ENCODE assay signal across 10 cellular contexts in the genomic region with DNA sequence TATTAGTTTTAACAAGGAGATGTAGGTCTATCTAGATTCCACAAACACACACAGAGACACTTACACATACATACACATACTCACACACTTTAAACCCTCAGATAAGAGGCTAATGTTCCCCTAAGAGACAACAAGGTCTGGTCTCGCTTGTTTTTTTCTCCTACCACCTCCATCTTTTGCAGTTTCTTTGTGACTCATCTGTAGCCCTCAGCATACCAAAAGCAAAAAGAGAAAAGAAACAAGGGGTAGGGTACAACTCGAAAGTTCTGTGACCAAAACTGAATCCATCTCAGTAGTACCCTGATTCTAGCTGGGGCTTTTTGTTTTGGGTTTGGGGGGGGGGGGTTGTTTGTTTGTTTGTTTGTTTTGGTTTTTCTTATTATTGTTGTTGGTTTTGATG. TPM values are rescaled to one million over a fixed set of nuclear protein-coding genes. Genes with fewer than 3 reads are reported as not detected.
DNase-seq lines count a peak whose midpoint lies in the region; ATAC-seq, FAIRE-seq and TF ChIP-seq lines count a peak whose summit lies in the region.
"Had no signal": no experiment of that assay in that cellular context is flagged by ENCODE, and none has a peak within 500 bp of the region (broad histone marks: within the 10 kb centered on the region; RNA-seq: fewer than 3 reads in every experiment).

No MANE protein-coding gene starts in this region.

- TF ChIP-seq RAD21 in HepG2 (CRISPR knock-in tag; IDR thresholded peaks at IDR 0.05) = no peak

- TF ChIP-seq EP300 in HepG2 (IDR thresholded peaks at IDR 0.05; ENCODE audit: low read depth in 2 of 2, low read length in 2 of 2) = no peak
- TF ChIP-seq EP300 in HepG2 (CRISPR knock-in tag; IDR thresholded peaks at IDR 0.05; ENCODE audit: borderline replicate concordance) = no peak

- H3K27ac ChIP-seq in HepG2 (ENCODE audit: extremely low read length, insufficient read depth, low read length) (no peak overlapping the region), coronary artery (no peak overlapping the region)

- peaks cover 7 to 21% (median 15%) of the 10 kb centered on the region in 3 donors for H3K27me3 Mint-ChIP-seq in immature natural killer cell (ENCODE audit: low read depth in 3 of 3)

- intact Hi-C loops in HepG2 (cut with micrococcal nuclease; ENCODE audit: unreplicated experiment) = no loop called here

- peaks cover 0 to 13% (median 1%) of the 10 kb centered on the region in 6 donors for H3K9me3 Mint-ChIP-seq in immature natural killer cell
- H3K9me3 Mint-ChIP-seq: stimulated activated naive CD8-positive, alpha-beta T cell treated with anti-CD3 and anti-CD28 coated beads, Interleukin-15, Interleukin-2, amounts not matched to agents 100 ng/mL and 50 ng/mL, for 24 hours had no signal

- H3K79me2 ChIP-seq in HepG2 (ENCODE audit: insufficient read depth, low read length) = no peaks in the 10 kb centered on the region

- 74% methylated on average over 2 of the region's 2 CpGs for WGBS in HepG2 (ENCODE audit: low lambda C conversion rate)

- FAIRE-seq in HepG2 (lab: Jason Lieb, UNC) = no peak

- POLR2A ChIA-PET in HepG2 (lab: Yijun Ruan, JAX) = no interaction called here

- H3K4me2 ChIP-seq in HepG2 (ENCODE audit: low read depth, low read length) = no peak overlapping the region

- H4K20me1 ChIP-seq in HepG2 (ENCODE audit: insufficient read depth, low read length) = no peaks in the 10 kb centered on the region

- no peak for TF ChIP-seq CTCF in GM12865 (IDR thresholded peaks at IDR 0.05; ENCODE audit: insufficient read depth, low read depth, low read length, missing control alignments)
- no peak for TF ChIP-seq CTCF in HepG2 (CRISPR knock-in tag; IDR thresholded peaks at IDR 0.05)
- no peak for TF ChIP-seq CTCF in coronary artery (IDR thresholded peaks at IDR 0.05)

- no peaks in the 10 kb centered on the region for H3K27me3 ChIP-seq in HepG2 (ENCODE audit: control insufficient read depth in 1 of 2, insufficient read depth in 2 of 2, low read length in 2 of 2)

- no TSS peak for BruUV-seq in HepG2 (replicated peaks; lab: Mats Ljungman, UMichigan)

- H3K4me1 Mint-ChIP-seq in immature natural killer cell = no peaks in the 10 kb centered on the region

- peaks cover 10% of the 10 kb centered on the region for H3K4me1 ChIP-seq in HepG2 (ENCODE audit: insufficient read depth, low read length)

- no peak overlapping the region for H2AFZ ChIP-seq in HepG2 (ENCODE audit: low read length)

- H3K4me3 ChIP-seq in GM12865 (ENCODE audit: low read depth, low read length) (no peak overlapping the region), HepG2 (replicated peaks in 1 of 3; ENCODE audit: insufficient read depth in 1 of 3, low read depth in 2 of 3, low read length in 3 of 3) (no peak overlapping the region), coronary artery (no peak overlapping the region)

- DNase-seq in GM12865 (ENCODE audit: low read depth) (peak; percentile 68), HepG2 (ENCODE audit: low spot score) (no peak), immature natural killer cell (no peak), coronary artery (ENCODE audit: low spot score) (no peak), SK-N-DZ (ENCODE audit: low spot score) (no peak)

- no peak overlapping the region for H3K27ac Mint-ChIP-seq in immature natural killer cell
- H3K27ac Mint-ChIP-seq: stimulated activated naive CD8-positive, alpha-beta T cell treated with anti-CD3 and anti-CD28 coated beads, Interleukin-15, Interleukin-2, amounts not matched to agents 100 ng/mL and 50 ng/mL, for 24 hours had no signal

- no peak overlapping the region for H3K9ac ChIP-seq in HepG2 (ENCODE audit: insufficient read depth, low read depth, low read length)

- H3K4me3 Mint-ChIP-seq in immature natural killer cell = no peak overlapping the region
- H3K4me3 Mint-ChIP-seq: stimulated activated naive CD8-positive, alpha-beta T cell treated with anti-CD3 and anti-CD28 coated beads, Interleukin-15, Interleukin-2, amounts not matched to agents 100 ng/mL and 50 ng/mL, for 24 hours had no signal

- in situ Hi-C loops in HepG2 (cut with HindIII; ENCODE audit: extremely low pct_ligation_motif_present, low pct_unique_long_range_greater_than_20kb) = no loop called here

- ATAC-seq in GM19395 (IDR thresholded peaks at IDR 0.05; ENCODE audit: unreplicated experiment) = peak; percentile 95
- peak; percentile 94 for ATAC-seq in HG02763 (IDR thresholded peaks at IDR 0.05; ENCODE audit: unreplicated experiment)
- peak; percentile 87 for ATAC-seq in HG03469 (IDR thresholded peaks at IDR 0.05; ENCODE audit: unreplicated experiment)
- ATAC-seq in HepG2 = no peak
- ATAC-seq: HCT116 had no signal

- no peaks in the 10 kb centered on the region for H3K36me3 Mint-ChIP-seq in immature natural killer cell

- CTCF ChIA-PET in HepG2 (lab: Yijun Ruan, JAX; ENCODE audit: low intra/inter-chr PET ratio, low total read pairs) = no interaction called here

- H3K9me3 ChIP-seq in HepG2 (ENCODE audit: low read length) = no peaks in the 10 kb centered on the region

- H3K36me3 ChIP-seq in HepG2 (replicated peaks in 1 of 2; ENCODE audit: control insufficient read depth in 1 of 2, insufficient read depth in 2 of 2, low read length in 2 of 2) = no peaks in the 10 kb centered on the region

- no peak for TF ChIP-seq POLR2A in HepG2 (IDR thresholded peaks at IDR 0.05; ENCODE audit: insufficient read depth in 1 of 2, low read depth in 2 of 2, low read length in 2 of 2)

RNA-seq across cellular contexts. Expression of a gene that starts 12.2 kb away (rescaled TPM):
- total RNA-seq in HepG2 (2016; rRNA removed; fragmentation: Illumina TruSeq; extraction: Trizol) = 48.0 and 61.5 TPM in 2 replicates
- 11.6 and 13.2 TPM in 2 replicates for total RNA-seq in HepG2 (2016; cell fraction: cytosol; rRNA removed; fragmentation: Illumina TruSeq; extraction: Trizol; ENCODE audit: low read depth)
- total RNA-seq in HepG2 (2016; cell fraction: insoluble cytoplasmic fraction; rRNA removed; fragmentation: Illumina TruSeq; extraction: Trizol) = 50.1 and 58.9 TPM in 2 replicates
- 10.8 and 14.2 TPM in 2 replicates for total RNA-seq in HepG2 (2016; cell fraction: membrane; rRNA removed; fragmentation: Illumina TruSeq; extraction: Trizol)
- total RNA-seq in HepG2 (2016; cell fraction: nucleus; rRNA removed; fragmentation: Illumina TruSeq; extraction: Trizol) = 52.8 and 54.3 TPM in 2 replicates
- polyA plus RNA-seq in HepG2 (2011; rRNA removed) (22.0 and 26.0 TPM in 2 replicates), immature natural killer cell (10 to 100 TPM; 26.1 to 39.3 (median 26.7) TPM)
- polyA plus RNA-seq in HepG2 (2011; cell fraction: cytosol; rRNA removed) = 10.7 and 14.0 TPM in 2 replicates
- 18.4 and 19.8 TPM in 2 replicates for polyA plus RNA-seq in HepG2 (2011; cell fraction: nucleus; rRNA removed)
- 14.7 and 24.9 TPM in 2 replicates for polyA plus RNA-seq in HepG2 (2012)
- polyA plus RNA-seq in HepG2 (2016; cell fraction: cytosol; fragmentation: Illumina TruSeq; extraction: Trizol; ENCODE audit: low read depth) = 5.8 and 6.1 TPM in 2 replicates
- 57.5 and 60.8 TPM in 2 replicates for polyA plus RNA-seq in HepG2 (2016; cell fraction: insoluble cytoplasmic fraction; fragmentation: Illumina TruSeq; extraction: Trizol; ENCODE audit: low read depth)
- polyA plus RNA-seq in HepG2 (2016; cell fraction: membrane; fragmentation: Illumina TruSeq; extraction: Trizol; ENCODE audit: low read depth) = 6.9 and 7.7 TPM in 2 replicates
- 70.0 and 70.1 TPM in 2 replicates for polyA plus RNA-seq in HepG2 (2016; cell fraction: nucleus; fragmentation: Illumina TruSeq; extraction: Trizol; ENCODE audit: insufficient read depth, low read depth)
- polyA minus RNA-seq in HepG2 (2011; rRNA and poly(A)+ RNA removed; ENCODE audit: low replicate concordance) = 18.6 and 40.8 TPM in 2 replicates
- polyA minus RNA-seq in HepG2 (2011; cell fraction: cytosol; rRNA and poly(A)+ RNA removed) = 9.4 and 10.3 TPM in 2 replicates
- 43.0 and 52.7 TPM in 2 replicates for polyA minus RNA-seq in HepG2 (2011; cell fraction: nucleus; rRNA and poly(A)+ RNA removed)
- 83.5 and 91.5 TPM in 2 replicates for polyA plus RNA-seq in SK-N-DZ (2014; cell fraction: cytosol; rRNA removed)
- 84.9 and 101 TPM in 2 replicates for polyA plus RNA-seq in SK-N-DZ (2014; cell fraction: nucleus; rRNA removed)

RNA-seq across cellular contexts. Expression of a gene that starts 23.9 kb away (rescaled TPM):
- total RNA-seq in HepG2 (2016; rRNA removed; fragmentation: Illumina TruSeq; extraction: Trizol) = not detected in 2 replicates
- not detected in 2 replicates for total RNA-seq in HepG2 (2016; cell fraction: cytosol; rRNA removed; fragmentation: Illumina TruSeq; extraction: Trizol; ENCODE audit: low read depth)
- not detected in 2 replicates for total RNA-seq in HepG2 (2016; cell fraction: insoluble cytoplasmic fraction; rRNA removed; fragmentation: Illumina TruSeq; extraction: Trizol)
- not detected in 2 replicates for total RNA-seq in HepG2 (2016; cell fraction: membrane; rRNA removed; fragmentation: Illumina TruSeq; extraction: Trizol)
- total RNA-seq in HepG2 (2016; cell fraction: nucleus; rRNA removed; fragmentation: Illumina TruSeq; extraction: Trizol) = not detected in 2 replicates
- polyA plus RNA-seq in HepG2 (2011; rRNA removed) = not detected in 2 replicates
- not detected in 2 replicates for polyA plus RNA-seq in HepG2 (2011; cell fraction: cytosol; rRNA removed)
- not detected in 2 replicates for polyA plus RNA-seq in HepG2 (2011; cell fraction: nucleus; rRNA removed)
- not detected in 2 replicates for polyA plus RNA-seq in HepG2 (2012)
- polyA plus RNA-seq in HepG2 (2016; cell fraction: cytosol; fragmentation: Illumina TruSeq; extraction: Trizol; ENCODE audit: low read depth) = not detected in 2 replicates
- not detected in 2 replicates for polyA plus RNA-seq in HepG2 (2016; cell fraction: insoluble cytoplasmic fraction; fragmentation: Illumina TruSeq; extraction: Trizol; ENCODE audit: low read depth)
- not detected in 2 replicates for polyA plus RNA-seq in HepG2 (2016; cell fraction: membrane; fragmentation: Illumina TruSeq; extraction: Trizol; ENCODE audit: low read depth)
- polyA plus RNA-seq in HepG2 (2016; cell fraction: nucleus; fragmentation: Illumina TruSeq; extraction: Trizol; ENCODE audit: insufficient read depth, low read depth) = not detected in 2 replicates
- not detected in 2 replicates for polyA minus RNA-seq in HepG2 (2011; rRNA and poly(A)+ RNA removed; ENCODE audit: low replicate concordance)
- polyA minus RNA-seq in HepG2 (2011; cell fraction: cytosol; rRNA and poly(A)+ RNA removed) = not detected in 2 replicates
- not detected in 2 replicates for polyA minus RNA-seq in HepG2 (2011; cell fraction: nucleus; rRNA and poly(A)+ RNA removed)
- polyA plus RNA-seq in immature natural killer cell = not detected
- not detected in 2 replicates for polyA plus RNA-seq in SK-N-DZ (2014; cell fraction: cytosol; rRNA removed)
- polyA plus RNA-seq in SK-N-DZ (2014; cell fraction: nucleus; rRNA removed) = not detected in 2 replicates

RNA-seq across cellular contexts. Expression of a gene that starts 34.8 kb away (rescaled TPM):
- total RNA-seq in HepG2 (2016; rRNA removed; fragmentation: Illumina TruSeq; extraction: Trizol) = 105 and 160 TPM in 2 replicates
- 19.3 and 23.4 TPM in 2 replicates for total RNA-seq in HepG2 (2016; cell fraction: cytosol; rRNA removed; fragmentation: Illumina TruSeq; extraction: Trizol; ENCODE audit: low read depth)
- total RNA-seq in HepG2 (2016; cell fraction: insoluble cytoplasmic fraction; rRNA removed; fragmentation: Illumina TruSeq; extraction: Trizol) = 105 and 159 TPM in 2 replicates
- 62.7 and 72.7 TPM in 2 replicates for total RNA-seq in HepG2 (2016; cell fraction: membrane; rRNA removed; fragmentation: Illumina TruSeq; extraction: Trizol)
- 51.9 and 52.5 TPM in 2 replicates for total RNA-seq in HepG2 (2016; cell fraction: nucleus; rRNA removed; fragmentation: Illumina TruSeq; extraction: Trizol)
- polyA plus RNA-seq in HepG2 (2011; rRNA removed) = 16.4 and 31.3 TPM in 2 replicates
- polyA plus RNA-seq in HepG2 (2011; cell fraction: cytosol; rRNA removed) = 16.5 and 20.2 TPM in 2 replicates
- 8.6 and 11.5 TPM in 2 replicates for polyA plus RNA-seq in HepG2 (2011; cell fraction: nucleus; rRNA removed)
- polyA plus RNA-seq in HepG2 (2012) = 14.0 and 32.6 TPM in 2 replicates
- polyA plus RNA-seq in HepG2 (2016; cell fraction: cytosol; fragmentation: Illumina TruSeq; extraction: Trizol; ENCODE audit: low read depth) = 15.7 and 21.9 TPM in 2 replicates
- polyA plus RNA-seq in HepG2 (2016; cell fraction: insoluble cytoplasmic fraction; fragmentation: Illumina TruSeq; extraction: Trizol; ENCODE audit: low read depth) = 147 and 153 TPM in 2 replicates
- 40.9 and 46.7 TPM in 2 replicates for polyA plus RNA-seq in HepG2 (2016; cell fraction: membrane; fragmentation: Illumina TruSeq; extraction: Trizol; ENCODE audit: low read depth)
- polyA plus RNA-seq in HepG2 (2016; cell fraction: nucleus; fragmentation: Illumina TruSeq; extraction: Trizol; ENCODE audit: insufficient read depth, low read depth) = 58.2 and 59.5 TPM in 2 replicates
- 19.7 and 33.7 TPM in 2 replicates for polyA minus RNA-seq in HepG2 (2011; rRNA and poly(A)+ RNA removed; ENCODE audit: low replicate concordance)
- polyA minus RNA-seq in HepG2 (2011; cell fraction: cytosol; rRNA and poly(A)+ RNA removed) = 24.3 and 34.8 TPM in 2 replicates
- polyA minus RNA-seq in HepG2 (2011; cell fraction: nucleus; rRNA and poly(A)+ RNA removed) = 13.9 and 16.0 TPM in 2 replicates
- polyA plus RNA-seq in immature natural killer cell = under 1 TPM in 2 of 3 donors, not detected in 1; 0.80 to 0.91 TPM
- 145 and 153 TPM in 2 replicates for polyA plus RNA-seq in SK-N-DZ (2014; cell fraction: cytosol; rRNA removed)
- 62.2 and 71.2 TPM in 2 replicates for polyA plus RNA-seq in SK-N-DZ (2014; cell fraction: nucleus; rRNA removed)

Comparison
In these comparisons a context has a peak if more than half of its experiments do, and no peak if none do; other contexts are left out.
1. RNA of a gene that starts 34.8 kb away (polyA plus RNA-seq): 8.6 to 153 TPM in HepG2; 0.80 to 0.91 TPM in immature natural killer cell; every median in the first group is over 4 times any median in the second.